Comparison of ENCODE assay signal across 10 cellular contexts in the genomic region with DNA sequence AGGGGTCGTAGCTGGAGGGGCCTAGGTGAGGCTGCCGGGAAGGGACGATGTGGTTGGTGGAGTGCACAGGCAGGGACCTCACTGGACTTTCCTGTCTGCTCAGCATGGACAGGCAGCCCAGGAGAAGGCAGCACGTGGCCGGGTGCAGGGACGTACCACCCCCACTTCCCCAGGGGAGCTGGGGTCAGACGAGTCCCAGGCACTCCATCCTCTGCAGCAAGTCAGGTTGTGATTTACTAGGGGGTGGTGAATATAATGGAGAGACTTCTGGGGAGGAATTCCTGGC. TPM values are rescaled to one million over a fixed set of nuclear protein-coding genes. Genes with fewer than 3 reads are reported as not detected.
A peak's percentile ranks its signal among the peaks of the same experiment; 100 is the strongest.
DNase-seq lines count a peak whose midpoint lies in the region; ATAC-seq, FAIRE-seq and TF ChIP-seq lines count a peak whose summit lies in the region.
"Had no signal": no experiment of that assay in that cellular context is flagged by ENCODE, and none has a peak within 500 bp of the region (broad histone marks: within the 10 kb centered on the region; RNA-seq: fewer than 3 reads in every experiment).

No MANE protein-coding gene starts in this region.

- H3K27ac ChIP-seq in GM12878 (ENCODE audit: control insufficient read depth, insufficient read depth) (peak overlapping the region; percentile 92; the same call in 1 of the 2 replicates), upper lobe of right lung (peak overlapping the region; percentile 96), ascending aorta (no peak overlapping the region)

- no peak for DNase-seq in activated naive CD4-positive, alpha-beta T cell treated with anti-CD3 and anti-CD28 coated beads for 36 hours
- no peak for DNase-seq in activated naive CD4-positive, alpha-beta T cell treated with Interleukin-2 at 50 U/mL for 16 hours
- DNase-seq in GM12878 (ENCODE audit: low read depth, low spot score) (no peak), memory B cell (ENCODE audit: low spot score in 2 of 2) (no peak), upper lobe of right lung (no peak), ascending aorta (ENCODE audit: low spot score in 2 of 2) (no peak), SIG-M5 (lab: John Stamatoyannopoulos, UW) (no peak)
- DNase-seq: cerebellar nuclear complex, T-helper 9 cell had no signal

- H3K4me1 Mint-ChIP-seq in activated naive CD4-positive, alpha-beta T cell treated with anti-CD3 and anti-CD28 coated beads for 36 hours (ENCODE audit: low read depth), result peaks cover 73% of the 10 kb centered on the region
- peaks cover 39% of the 10 kb centered on the region for H3K4me1 Mint-ChIP-seq in memory B cell

- H3K4me3 Mint-ChIP-seq in activated naive CD4-positive, alpha-beta T cell treated with anti-CD3 and anti-CD28 coated beads for 36 hours, result peak overlapping the region; percentile 82
- peak overlapping the region; percentile 93 for H3K4me3 Mint-ChIP-seq in memory B cell

- H3K36me3 ChIP-seq in GM12878 (ENCODE audit: control insufficient read depth in 2 of 2, insufficient read depth in 2 of 2, low read length in 1 of 2), result peaks cover 0 to 6% of the 10 kb centered on the region in 2 experiments; a peak in 2 of 4 replicates
- no peaks in the 10 kb centered on the region for H3K36me3 ChIP-seq in upper lobe of right lung
- peaks cover 0 to 7% of the 10 kb centered on the region in 2 donors for H3K36me3 ChIP-seq in ascending aorta

- H3K79me2 ChIP-seq in GM12878 (ENCODE audit: control insufficient read depth, insufficient read depth, low read length), result peaks cover 39% of the 10 kb centered on the region

- H3K27me3 ChIP-seq in GM12878 (replicated peaks in 1 of 2; ENCODE audit: control insufficient read depth in 2 of 2, insufficient read depth in 2 of 2, low read length in 1 of 2) (no peaks in the 10 kb centered on the region), upper lobe of right lung (no peaks in the 10 kb centered on the region), ascending aorta (no peaks in the 10 kb centered on the region)

- peaks cover 10% of the 10 kb centered on the region for H3K9me3 Mint-ChIP-seq in activated naive CD4-positive, alpha-beta T cell treated with anti-CD3 and anti-CD28 coated beads for 36 hours
- H3K9me3 Mint-ChIP-seq in memory B cell, result no peaks in the 10 kb centered on the region

- H3K36me3 Mint-ChIP-seq in activated naive CD4-positive, alpha-beta T cell treated with anti-CD3 and anti-CD28 coated beads for 36 hours (ENCODE audit: low read depth), result peaks cover 36% of the 10 kb centered on the region
- peaks cover 14% of the 10 kb centered on the region for H3K36me3 Mint-ChIP-seq in memory B cell

- 80% methylated on average over 7 of the region's 7 CpGs for WGBS in GM12878 (ENCODE audit: insufficient coverage, insufficient replicate concordance, low lambda C conversion rate, missing lambda C conversion rate)

- H2AFZ ChIP-seq in GM12878 (ENCODE audit: control insufficient read depth, low read depth, low read length), result no peak overlapping the region

- no peak for FAIRE-seq in GM12878 (lab: Jason Lieb, UNC)

- peaks cover 7% of the 10 kb centered on the region; the same call in 1 of the 2 replicates for H4K20me1 ChIP-seq in GM12878 (ENCODE audit: control insufficient read depth, insufficient read depth)

- intact Hi-C loops in activated naive CD4-positive, alpha-beta T cell treated with anti-CD3 and anti-CD28 coated beads for 36 hours (cut with micrococcal nuclease), result no loop called here
- intact Hi-C loops in GM12878 (cut with micrococcal nuclease; ENCODE audit: unreplicated experiment), result no loop called here
- intact Hi-C loops in upper lobe of right lung (cut with DNase I), result loop anchor here (10.0 kb wide), 1 partner anchor 94 kb away; a partner anchor contains a TSS
- intact Hi-C loops in ascending aorta (cut with DNase I), result no loop called here

- SMC1A ChIA-PET in GM12878 (lab: Charles Lee; ENCODE audit: uncharacterized antibody, unreplicated experiment), result interaction anchor here (1.3 to 2.3 kb wide), 5 partner anchors 18 to 119 kb away, joined by 3 to 12 read pairs (median 4); a partner anchor contains a TSS

- TF ChIP-seq RAD21 in GM12878 (IDR thresholded peaks at IDR 0.05; ENCODE audit: insufficient read depth, low read depth, low read length), result no peak

- H3K4me2 ChIP-seq in GM12878 (ENCODE audit: control insufficient read depth, insufficient read depth), result peak overlapping the region; percentile 57

- peaks cover 22% of the 10 kb centered on the region for H3K4me1 ChIP-seq in GM12878 (ENCODE audit: control insufficient read depth, insufficient read depth, low read length)
- H3K4me1 ChIP-seq in upper lobe of right lung, result peaks cover 44% of the 10 kb centered on the region
- peaks cover 24 to 28% of the 10 kb centered on the region in 2 donors for H3K4me1 ChIP-seq in ascending aorta

- no peak for TF ChIP-seq POLR2A in GM12878 (IDR thresholded peaks at IDR 0.05; ENCODE audit: low read depth, low read length)

- H3K27me3 Mint-ChIP-seq in activated naive CD4-positive, alpha-beta T cell treated with anti-CD3 and anti-CD28 coated beads for 36 hours (ENCODE audit: low read depth), result no peaks in the 10 kb centered on the region
- no peaks in the 10 kb centered on the region for H3K27me3 Mint-ChIP-seq in memory B cell

- POLR2A ChIA-PET in GM12878 (lab: Charles Lee), result interaction anchor here (1.5 to 6.2 kb wide), 4 partner anchors 16 to 96 kb away, joined by 4 to 42 read pairs (median 8); a partner anchor contains a TSS

- CTCF ChIA-PET in activated naive CD4-positive, alpha-beta T cell treated with anti-CD3 and anti-CD28 coated beads for 36 hours (lab: Charles Lee), result interaction anchor here (1.1 to 3.2 kb wide), 7 partner anchors 8 to 120 kb away, joined by 3 to 16 read pairs (median 5); a partner anchor contains a TSS
- CTCF ChIA-PET in GM12878 (lab: Yijun Ruan, JAX), result interaction anchor here (1.2 to 3.7 kb wide), 4 partner anchors 17 to 119 kb away, joined by 3 to 21 read pairs (median 10); a partner anchor contains a TSS

- ATAC-seq in GM12878 (no peak), memory B cell (ENCODE audit: low read depth) (no peak), upper lobe of right lung (no peak), HG03159 (IDR thresholded peaks at IDR 0.05; ENCODE audit: unreplicated experiment) (no peak)

- in situ Hi-C loops in GM12878 (cut with MboI), result loop anchor here (5.0 kb wide), 1 partner anchor 102 kb away; no protein-coding TSS in a partner anchor

- H3K4me3 ChIP-seq in GM12878 (peak overlapping the region; percentile 83), upper lobe of right lung (peak overlapping the region; percentile 72), ascending aorta (no peak overlapping the region)

- BruUV-seq in GM12878 (replicated peaks; lab: Mats Ljungman, UMichigan), result TSS peak; percentile 65

- RAD21 ChIA-PET in GM12878 (lab: Charles Lee; ENCODE audit: unreplicated experiment), result interaction anchor here (0.9 to 2.0 kb wide), 5 partner anchors 17 to 113 kb away, joined by 3 to 10 read pairs (median 4); a partner anchor contains a TSS

- H3K9ac ChIP-seq in GM12878 (ENCODE audit: control insufficient read depth, insufficient read depth, low read length), result no peak overlapping the region; the same call in 1 of the 2 replicates

- TF ChIP-seq CTCF in GM12878 (IDR thresholded peaks at IDR 0.05 in 2 of 3, conservative IDR thresholded peaks at IDR 0.05 in 1 of 3; ENCODE audit: control insufficient read depth in 2 of 3, extremely low read depth in 1 of 3, insufficient read depth in 1 of 3, low read depth in 3 of 3, low read length in 3 of 3) (no peak), upper lobe of right lung (IDR thresholded peaks at IDR 0.05) (no peak), ascending aorta (IDR thresholded peaks at IDR 0.05) (no peak)

- TF ChIP-seq EP300 in GM12878 (IDR thresholded peaks at IDR 0.05; ENCODE audit: borderline replicate concordance in 1 of 2, control insufficient read depth in 1 of 2, low read depth in 2 of 2, low read length in 2 of 2), result no peak

- H3K9me3 ChIP-seq in GM12878 (replicated peaks; ENCODE audit: control insufficient read depth, insufficient read depth, low read length) (peaks cover 19% of the 10 kb centered on the region; the same call in 2 of the 3 replicates), upper lobe of right lung (no peaks in the 10 kb centered on the region), ascending aorta (peaks cover 0 to 18% of the 10 kb centered on the region in 2 donors)

- peak overlapping the region; percentile 94 for H3K27ac Mint-ChIP-seq in activated naive CD4-positive, alpha-beta T cell treated with anti-CD3 and anti-CD28 coated beads for 36 hours
- H3K27ac Mint-ChIP-seq in memory B cell, result peak overlapping the region; percentile 97

RNA-seq across cellular contexts. Expression of a gene that starts 1.5 kb away (rescaled TPM):
- 100 to 1,000 TPM; 136 to 140 TPM for total RNA-seq in activated naive CD4-positive, alpha-beta T cell treated with anti-CD3 and anti-CD28 coated beads for 36 hours
- total RNA-seq in GM12878 (2013; cell fraction: nucleolus; rRNA removed), result 114 and 143 TPM in 2 replicates
- total RNA-seq in GM12878 (2014; rRNA removed) (143 and 160 TPM in 2 replicates), GM12878 (2014; rRNA removed; fragmentation: Illumina TruSeq; extraction: Trizol) (53.9 and 62.2 TPM in 2 replicates), GM12878 (2021) (182 TPM in 2 replicates), upper lobe of right lung (169 TPM), ascending aorta (273 TPM)
- 42.6 TPM for polyA plus RNA-seq in GM12878 (2011; ENCODE audit: low read depth)
- polyA plus RNA-seq in GM12878 (2011; rRNA removed) (59.1 and 78.2 TPM in 2 replicates), GM12878 (2014; fragmentation: Illumina TruSeq; extraction: Trizol) (45.1 and 63.9 TPM in 2 replicates), GM12878 (2014; fragmentation: Nextera tagmentation; extraction: Ambion mirVana) (10 to 100 TPM in 1 of 2 experiments, 1 to 10 TPM in 1; 7.4 to 21.2 TPM), GM12878 (2014; rRNA removed) (164 and 182 TPM in 2 replicates), GM12878 (2016; fragmentation: Nextera tagmentation; extraction: Ambion mirVana) (10 to 100 TPM; 36.8 to 43.1 TPM)
- polyA plus RNA-seq in GM12878 (2011; cell fraction: cytosol; rRNA removed), result 120 and 316 TPM in 2 replicates
- polyA plus RNA-seq in GM12878 (2011; cell fraction: nucleus; rRNA removed), result 515 and 586 TPM in 2 replicates
- 132 and 134 TPM in 2 replicates for polyA plus RNA-seq in GM12878 (2012)
- polyA minus RNA-seq in GM12878 (2011; rRNA and poly(A)+ RNA removed), result 94.5 and 212 TPM in 2 replicates
- polyA minus RNA-seq in GM12878 (2011; cell fraction: cytosol; rRNA and poly(A)+ RNA removed), result 114 and 138 TPM in 2 replicates
- polyA minus RNA-seq in GM12878 (2011; cell fraction: nucleus; rRNA and poly(A)+ RNA removed), result 50.2 and 76.5 TPM in 2 replicates

RNA-seq across cellular contexts. Expression of a gene that starts 39.2 kb away (rescaled TPM):
- 10 to 100 TPM; 25.2 to 29.4 TPM for total RNA-seq in activated naive CD4-positive, alpha-beta T cell treated with anti-CD3 and anti-CD28 coated beads for 36 hours
- 57.4 and 73.6 TPM in 2 replicates for total RNA-seq in GM12878 (2013; cell fraction: nucleolus; rRNA removed)
- total RNA-seq in GM12878 (2014; rRNA removed) (47.1 and 52.1 TPM in 2 replicates), GM12878 (2014; rRNA removed; fragmentation: Illumina TruSeq; extraction: Trizol) (19.2 and 23.9 TPM in 2 replicates), GM12878 (2021) (61.7 and 63.1 TPM in 2 replicates), upper lobe of right lung (63.2 TPM), ascending aorta (56.3 TPM)
- polyA plus RNA-seq in GM12878 (2011; ENCODE audit: low read depth), result 13.5 TPM
- polyA plus RNA-seq in GM12878 (2011; rRNA removed) (35.0 and 57.0 TPM in 2 replicates), GM12878 (2014; fragmentation: Illumina TruSeq; extraction: Trizol) (8.8 and 21.4 TPM in 2 replicates), GM12878 (2014; fragmentation: Nextera tagmentation; extraction: Ambion mirVana) (1 to 10 TPM; 3.6 to 7.5 TPM), GM12878 (2014; rRNA removed) (63.7 and 67.3 TPM in 2 replicates), GM12878 (2016; fragmentation: Nextera tagmentation; extraction: Ambion mirVana) (10 to 100 TPM; 63.6 to 67.1 TPM)
- 70.9 and 100 TPM in 2 replicates for polyA plus RNA-seq in GM12878 (2011; cell fraction: cytosol; rRNA removed)
- polyA plus RNA-seq in GM12878 (2011; cell fraction: nucleus; rRNA removed), result 236 and 285 TPM in 2 replicates
- 33.4 and 36.2 TPM in 2 replicates for polyA plus RNA-seq in GM12878 (2012)
- 27.7 and 52.1 TPM in 2 replicates for polyA minus RNA-seq in GM12878 (2011; rRNA and poly(A)+ RNA removed)
- 26.6 and 31.9 TPM in 2 replicates for polyA minus RNA-seq in GM12878 (2011; cell fraction: cytosol; rRNA and poly(A)+ RNA removed)
- 42.7 and 54.5 TPM in 2 replicates for polyA minus RNA-seq in GM12878 (2011; cell fraction: nucleus; rRNA and poly(A)+ RNA removed)

Comparison
In these comparisons a context has a peak if more than half of its experiments do, and no peak if none do; other contexts are left out.
1. H3K27ac ChIP-seq: peak in GM12878 (single experiment) and upper lobe of right lung (single experiment); none in ascending aorta (0 of 2).
2. H3K4me3 ChIP-seq: peak in GM12878 (single experiment) and upper lobe of right lung (single experiment); none in ascending aorta (0 of 2).